Comparison of ENCODE assay signal across 1 cellular context in the genomic region with DNA sequence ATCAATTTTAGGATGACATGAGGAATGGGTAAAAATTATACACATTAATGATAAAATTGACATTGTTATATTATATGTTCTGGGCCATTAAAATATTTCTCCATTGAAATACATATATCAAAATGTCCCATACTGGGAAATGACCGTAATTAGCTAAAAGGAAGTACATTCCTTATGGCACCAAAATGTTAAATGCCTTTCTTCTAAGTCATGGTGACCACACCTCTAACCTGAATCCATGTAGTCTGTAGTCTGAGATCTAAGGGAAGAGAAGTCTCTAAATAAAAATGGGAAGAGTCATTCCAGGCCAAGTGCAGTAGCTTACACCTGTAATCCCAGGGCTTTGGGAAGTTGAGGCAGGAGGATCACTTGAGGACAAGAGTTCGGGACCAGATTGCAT.
TF ChIP-seq lines count a peak whose summit lies in the region.

No MANE protein-coding gene starts in this region.

TF ChIP-seq in Ishikawa, 13 proteins besides CTCF, POLR2A, EP300 and RAD21:
- TF ChIP-seq, protein P1, sequence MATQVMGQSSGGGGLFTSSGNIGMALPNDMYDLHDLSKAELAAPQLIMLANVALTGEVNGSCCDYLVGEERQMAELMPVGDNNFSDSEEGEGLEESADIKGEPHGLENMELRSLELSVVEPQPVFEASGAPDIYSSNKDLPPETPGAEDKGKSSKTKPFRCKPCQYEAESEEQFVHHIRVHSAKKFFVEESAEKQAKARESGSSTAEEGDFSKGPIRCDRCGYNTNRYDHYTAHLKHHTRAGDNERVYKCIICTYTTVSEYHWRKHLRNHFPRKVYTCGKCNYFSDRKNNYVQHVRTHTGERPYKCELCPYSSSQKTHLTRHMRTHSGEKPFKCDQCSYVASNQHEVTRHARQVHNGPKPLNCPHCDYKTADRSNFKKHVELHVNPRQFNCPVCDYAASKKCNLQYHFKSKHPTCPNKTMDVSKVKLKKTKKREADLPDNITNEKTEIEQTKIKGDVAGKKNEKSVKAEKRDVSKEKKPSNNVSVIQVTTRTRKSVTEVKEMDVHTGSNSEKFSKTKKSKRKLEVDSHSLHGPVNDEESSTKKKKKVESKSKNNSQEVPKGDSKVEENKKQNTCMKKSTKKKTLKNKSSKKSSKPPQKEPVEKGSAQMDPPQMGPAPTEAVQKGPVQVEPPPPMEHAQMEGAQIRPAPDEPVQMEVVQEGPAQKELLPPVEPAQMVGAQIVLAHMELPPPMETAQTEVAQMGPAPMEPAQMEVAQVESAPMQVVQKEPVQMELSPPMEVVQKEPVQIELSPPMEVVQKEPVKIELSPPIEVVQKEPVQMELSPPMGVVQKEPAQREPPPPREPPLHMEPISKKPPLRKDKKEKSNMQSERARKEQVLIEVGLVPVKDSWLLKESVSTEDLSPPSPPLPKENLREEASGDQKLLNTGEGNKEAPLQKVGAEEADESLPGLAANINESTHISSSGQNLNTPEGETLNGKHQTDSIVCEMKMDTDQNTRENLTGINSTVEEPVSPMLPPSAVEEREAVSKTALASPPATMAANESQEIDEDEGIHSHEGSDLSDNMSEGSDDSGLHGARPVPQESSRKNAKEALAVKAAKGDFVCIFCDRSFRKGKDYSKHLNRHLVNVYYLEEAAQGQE (IDR thresholded peaks at IDR 0.05; ENCODE audit: low read depth) = no peak
- TF ChIP-seq TEAD4 (IDR thresholded peaks at IDR 0.05) = peak; percentile 87
- TF ChIP-seq FOXM1 (IDR thresholded peaks at IDR 0.05; ENCODE audit: borderline replicate concordance, low read depth) = peak; percentile 82
TF ChIP-seq in Ishikawa: peak in this region for 2.
